16 cellular contexts compared by ENCODE assay signal in the genomic region with DNA sequence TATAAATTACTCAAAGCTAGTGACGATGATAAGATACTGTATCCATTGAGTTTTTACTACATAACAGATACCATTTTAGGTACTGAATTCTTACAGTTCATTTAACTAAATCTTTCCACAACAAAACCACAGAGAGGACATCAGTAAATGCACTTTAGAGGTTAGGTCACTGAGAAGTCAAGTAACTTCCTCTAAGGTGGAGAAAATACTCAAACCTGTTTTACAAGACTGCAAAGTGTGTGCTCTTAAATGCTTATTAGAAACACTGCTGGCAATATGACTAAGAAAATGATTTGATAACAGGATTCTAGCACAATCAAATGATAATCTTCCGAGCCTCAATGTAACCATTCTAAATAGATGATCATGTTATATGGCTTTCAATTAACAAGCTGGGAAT.
"Had no signal": no experiment of that assay in that cellular context is flagged by ENCODE, and none has a peak within 500 bp of the region (broad histone marks: within the 10 kb centered on the region; RNA-seq: fewer than 3 reads in every experiment).

No MANE protein-coding gene starts in this region.

- H3K27ac Mint-ChIP-seq: naive thymus-derived CD8-positive, alpha-beta T cell had no signal

- DNase-seq: effector memory CD4-positive, alpha-beta T cell; foreskin melanocyte; head of caudate nucleus; mammary epithelial cell; mucosa of descending colon; naive thymus-derived CD8-positive, alpha-beta T cell; psoas muscle; sigmoid colon; stimulated activated CD4-positive, alpha-beta T cell treated with anti-CD3 and anti-CD28 coated beads, Interleukin-2, amount 100 ng/mL, for 24 hours; stimulated activated CD4-positive, alpha-beta T cell treated with anti-CD3 and anti-CD28 coated beads, Interleukin-4, amount 100 ng/mL, for 4 hours; stimulated activated naive CD4-positive, alpha-beta T cell treated with Interleukin-2 at 50 U/mL for 16 hours; trophoblast cell had no signal

- H3K9me3 ChIP-seq: mucosa of descending colon, neutrophil, psoas muscle, sigmoid colon had no signal

- H3K4me3 Mint-ChIP-seq: naive thymus-derived CD8-positive, alpha-beta T cell had no signal

- FAIRE-seq: urothelium cell line had no signal

- H3K27me3 ChIP-seq: hepatocyte, neutrophil, sigmoid colon had no signal

- ATAC-seq: mucosa of descending colon; naive thymus-derived CD8-positive, alpha-beta T cell; psoas muscle had no signal

- H3K4me2 ChIP-seq: hepatocyte had no signal

- H2AFZ ChIP-seq: hepatocyte had no signal

- H3K4me3 ChIP-seq: hepatocyte, mucosa of descending colon, psoas muscle, sigmoid colon, skin epidermis had no signal

- H3K27ac ChIP-seq: hepatocyte, neutrophil, psoas muscle, sigmoid colon, skin epidermis had no signal

- H3K4me1 ChIP-seq: psoas muscle, sigmoid colon had no signal

- H3K27me3 Mint-ChIP-seq: naive thymus-derived CD8-positive, alpha-beta T cell had no signal
